ENCODE assay signal across 13 cellular contexts in the genomic region with DNA sequence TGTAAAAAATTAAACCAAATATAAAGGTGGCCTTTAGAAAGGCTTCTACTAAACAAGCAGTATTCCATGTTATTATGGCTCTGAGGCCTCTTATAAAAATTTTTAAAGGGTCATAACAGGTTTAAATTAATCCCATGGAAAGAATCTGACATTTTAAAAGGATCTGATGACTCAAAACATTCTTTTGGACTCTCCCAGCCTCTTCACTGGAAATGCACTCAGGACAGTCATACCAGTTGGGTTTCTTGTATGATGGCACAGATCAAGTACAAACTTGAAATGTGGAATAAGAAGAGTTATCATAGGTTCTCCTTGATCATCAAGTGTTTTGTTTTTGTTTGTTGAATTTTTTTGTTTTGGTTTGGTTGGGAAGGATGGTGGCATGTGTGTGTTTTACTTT. TPM values are rescaled to one million over a fixed set of nuclear protein-coding genes. Genes with fewer than 3 reads are reported as not detected.
DNase-seq lines count a peak whose midpoint lies in the region; ATAC-seq, FAIRE-seq and TF ChIP-seq lines count a peak whose summit lies in the region.
"Had no signal": no experiment of that assay in that cellular context is flagged by ENCODE, and none has a peak within 500 bp of the region (broad histone marks: within the 10 kb centered on the region; RNA-seq: fewer than 3 reads in every experiment).

No MANE protein-coding gene starts in this region.

- no peak for FAIRE-seq in HTR-8/SVneo (lab: Jason Lieb, UNC)
- FAIRE-seq: HepG2 had no signal

- H3K36me3 ChIP-seq in aorta (ENCODE audit: control insufficient read depth in 1 of 2, insufficient read depth in 2 of 2, low read length in 1 of 2) = no peaks in the 10 kb centered on the region

- peak; percentile 72 for DNase-seq in AG04449 (ENCODE audit: low read depth, low spot score)
- peak; percentile 90 for DNase-seq in HTR-8/SVneo (ENCODE audit: insufficient read length, low spot score)
- DNase-seq in cardiac fibroblast (ENCODE audit: low read depth in 2 of 2) = peak; percentile 57 to 64
- no peak for DNase-seq in memory B cell (ENCODE audit: low spot score in 2 of 2)
- DNase-seq in activated naive CD4-positive, alpha-beta T cell treated with anti-CD3 and anti-CD28 coated beads, Interleukin-2, amount 10 ng/mL, durations not matched to agents 7 days and 5 days = no peak
- DNase-seq in SIG-M5 treated with dmso at 0.1 percent for 504 hours (lab: John Stamatoyannopoulos, UW; ENCODE audit: unreplicated experiment) = no peak
- DNase-seq in aorta = no peak
- DNase-seq in T-cell = no peak
- DNase-seq: CD8-positive, alpha-beta memory T cell; head of caudate nucleus; NCI-H510A had no signal

- H3K27me3 ChIP-seq in aorta (ENCODE audit: control insufficient read depth in 1 of 2, insufficient read depth in 2 of 2, low read length in 1 of 2) = no peaks in the 10 kb centered on the region

- H3K9me3 Mint-ChIP-seq in memory B cell (no peaks in the 10 kb centered on the region), T-cell (no peaks in the 10 kb centered on the region)
- H3K9me3 Mint-ChIP-seq in activated naive CD4-positive, alpha-beta T cell treated with anti-CD3 and anti-CD28 coated beads, Interleukin-2, amount 10 ng/mL, durations not matched to agents 7 days and 5 days = no peaks in the 10 kb centered on the region
- H3K9me3 Mint-ChIP-seq: activated naive CD4-positive, alpha-beta T cell treated with anti-CD3 and anti-CD28 coated beads, Interleukin-2, amount 50 U/mL, for 24 hours; CD8-positive, alpha-beta memory T cell had no signal

- intact Hi-C loops in aorta (cut with DNase I) = no loop called here

- POLR2A ChIA-PET in AG04449 (lab: Yijun Ruan, JAX) = no interaction called here
- POLR2A ChIA-PET in T-cell (lab: Charles Lee) = no interaction called here

- no peaks in the 10 kb centered on the region for H3K9me3 ChIP-seq in aorta (ENCODE audit: control insufficient read depth, low read length)

- CTCF ChIA-PET in AG04449 (lab: Yijun Ruan, JAX) = interaction anchor here (1.3 to 1.5 kb wide), 2 partner anchors 16 to 54 kb away, joined by 3 to 4 read pairs; no protein-coding TSS in a partner anchor
- CTCF ChIA-PET in activated naive CD4-positive, alpha-beta T cell treated with anti-CD3 and anti-CD28 coated beads, Interleukin-2, amount 10 ng/mL, durations not matched to agents 7 days and 5 days (lab: Charles Lee) = no interaction called here
- CTCF ChIA-PET in T-cell (lab: Charles Lee) = no interaction called here

- H3K4me3 Mint-ChIP-seq in memory B cell (no peak overlapping the region), T-cell (no peak overlapping the region)
- no peak overlapping the region for H3K4me3 Mint-ChIP-seq in activated naive CD4-positive, alpha-beta T cell treated with anti-CD3 and anti-CD28 coated beads, Interleukin-2, amount 10 ng/mL, durations not matched to agents 7 days and 5 days
- H3K4me3 Mint-ChIP-seq: activated naive CD4-positive, alpha-beta T cell treated with anti-CD3 and anti-CD28 coated beads, Interleukin-2, amount 50 U/mL, for 24 hours; CD8-positive, alpha-beta memory T cell had no signal

- H3K4me3 ChIP-seq in AG04449 (ENCODE audit: low read depth, low read length) (no peak overlapping the region), cardiac fibroblast (replicated peaks in 1 of 2; ENCODE audit: low read depth in 2 of 2, low read length in 2 of 2) (no peak overlapping the region), aorta (ENCODE audit: low read length in 2 of 2) (no peak overlapping the region)

- ATAC-seq in memory B cell (ENCODE audit: low read depth) = no peak
- no peak for ATAC-seq in aorta (ENCODE audit: low FRiP score)
- no peak for ATAC-seq in T-cell (replicated peaks in 1 of 4)

- H3K4me1 Mint-ChIP-seq in memory B cell = peaks cover 21% of the 10 kb centered on the region
- no peaks in the 10 kb centered on the region for H3K4me1 Mint-ChIP-seq in activated naive CD4-positive, alpha-beta T cell treated with anti-CD3 and anti-CD28 coated beads, Interleukin-2, amount 10 ng/mL, durations not matched to agents 7 days and 5 days
- H3K4me1 Mint-ChIP-seq in T-cell = peaks cover 44 to 51% (median 46%) of the 10 kb centered on the region in 3 donors

- H3K36me3 Mint-ChIP-seq in memory B cell (peaks cover 11% of the 10 kb centered on the region), T-cell (peaks cover 19% of the 10 kb centered on the region)
- H3K36me3 Mint-ChIP-seq in activated naive CD4-positive, alpha-beta T cell treated with anti-CD3 and anti-CD28 coated beads, Interleukin-2, amount 10 ng/mL, durations not matched to agents 7 days and 5 days = peaks cover 9% of the 10 kb centered on the region

- no peak for TF ChIP-seq CTCF in AG04449 (IDR thresholded peaks at IDR 0.05; ENCODE audit: insufficient read depth, low read length, missing control alignments)
- no peak for TF ChIP-seq CTCF in cardiac fibroblast (IDR thresholded peaks at IDR 0.05; ENCODE audit: low read depth, low read length)

- no peak overlapping the region for H3K27ac ChIP-seq in aorta (ENCODE audit: low read depth in 1 of 2, low read length in 2 of 2)

- H3K4me1 ChIP-seq in aorta (ENCODE audit: control insufficient read depth in 1 of 2, insufficient read depth in 2 of 2, low read length in 2 of 2) = peaks cover 2 to 7% of the 10 kb centered on the region in 2 donors

- H3K27me3 Mint-ChIP-seq in memory B cell (no peaks in the 10 kb centered on the region), T-cell (no peaks in the 10 kb centered on the region)
- no peaks in the 10 kb centered on the region for H3K27me3 Mint-ChIP-seq in activated naive CD4-positive, alpha-beta T cell treated with anti-CD3 and anti-CD28 coated beads, Interleukin-2, amount 10 ng/mL, durations not matched to agents 7 days and 5 days
- H3K27me3 Mint-ChIP-seq: activated naive CD4-positive, alpha-beta T cell treated with anti-CD3 and anti-CD28 coated beads, Interleukin-2, amount 50 U/mL, for 24 hours had no signal

- H3K27ac Mint-ChIP-seq in memory B cell (peak overlapping the region; percentile 2), T-cell (no peak overlapping the region)
- H3K27ac Mint-ChIP-seq in activated naive CD4-positive, alpha-beta T cell treated with anti-CD3 and anti-CD28 coated beads, Interleukin-2, amount 10 ng/mL, durations not matched to agents 7 days and 5 days = no peak overlapping the region
- H3K27ac Mint-ChIP-seq: activated naive CD4-positive, alpha-beta T cell treated with anti-CD3 and anti-CD28 coated beads, Interleukin-2, amount 50 U/mL, for 24 hours had no signal

RNA-seq across cellular contexts. Expression of a gene that starts 50.8 kb away (rescaled TPM):
- total RNA-seq in aorta (10 to 100 TPM; 35.5 to 42.1 TPM), T-cell (10 to 100 TPM; 35.5 to 45.1 (median 40.6) TPM)
- polyA plus RNA-seq in aorta = 10 to 100 TPM; 11.0 to 14.7 TPM

Comparison
In these comparisons a context has a peak if more than half of its experiments do, and no peak if none do; other contexts are left out.
1. DNase-seq: peak in AG04449 (single experiment), HTR-8/SVneo (single experiment) and cardiac fibroblast (2 of 2); none in memory B cell (0 of 2), activated naive CD4-positive, alpha-beta T cell treated with anti-CD3 and anti-CD28 coated beads, Interleukin-2, amount 10 ng/mL, durations not matched to agents 7 days and 5 days (single experiment), SIG-M5 treated with dmso at 0.1 percent for 504 hours (single experiment), aorta (0 of 2) and T-cell (0 of 34).